Comparison of ENCODE assay signal across 23 cellular contexts in the genomic region with DNA sequence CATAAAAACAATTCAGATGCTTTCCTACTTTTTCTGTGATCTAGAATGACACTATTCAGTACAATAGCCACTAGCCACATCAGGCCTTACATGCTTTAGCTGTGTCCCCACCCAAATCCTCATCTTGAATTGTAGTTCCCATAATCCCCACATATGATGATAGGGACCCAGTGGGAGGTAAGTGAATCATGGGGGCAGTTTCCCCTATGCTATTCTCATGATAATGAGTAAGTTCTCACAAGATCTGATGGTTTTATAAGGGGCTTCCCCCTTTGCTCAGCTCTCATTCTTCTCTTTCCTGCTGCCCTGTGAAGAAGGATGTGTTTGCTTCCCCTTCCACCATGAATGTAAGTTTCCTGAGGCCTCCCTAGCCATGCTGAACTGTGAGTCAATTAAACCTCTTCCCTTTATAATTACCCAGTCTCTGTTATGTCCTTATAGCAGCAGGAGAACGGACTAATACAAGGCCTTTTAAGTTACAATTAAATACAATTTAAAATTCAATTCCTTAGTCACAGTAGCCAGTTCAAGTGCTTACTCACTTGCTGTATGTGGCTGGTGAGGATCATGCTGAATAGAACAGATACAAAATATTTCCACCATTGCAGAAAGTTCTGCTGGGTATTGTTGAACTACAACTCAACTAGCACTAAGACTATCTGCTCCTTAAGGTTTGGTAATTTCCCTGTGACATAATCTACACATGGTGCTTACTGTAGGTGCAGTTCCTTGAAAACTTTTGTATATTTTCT.
DNase-seq lines count a peak whose midpoint lies in the region; ATAC-seq and TF ChIP-seq lines count a peak whose summit lies in the region.
"Had no signal": no experiment of that assay in that cellular context is flagged by ENCODE, and none has a peak within 500 bp of the region (broad histone marks: within the 10 kb centered on the region; RNA-seq: fewer than 3 reads in every experiment).

No MANE protein-coding gene starts in this region.

- H3K4me1 ChIP-seq in mammary epithelial cell (ENCODE audit: insufficient read depth, low read length), result no peaks in the 10 kb centered on the region
- no peaks in the 10 kb centered on the region for H3K4me1 ChIP-seq in naive thymus-derived CD4-positive, alpha-beta T cell (ENCODE audit: control insufficient read depth in 2 of 2, insufficient read depth in 2 of 2, low read length in 2 of 2)
- H3K4me1 ChIP-seq: BLaER1 treated with 17β-estradiol and CSF1 and Interleukin-3, amounts not matched to agents 10 nM and 100 nM had no signal

- no peak overlapping the region for H3K9ac ChIP-seq in mammary epithelial cell (ENCODE audit: insufficient read depth, low read length)
- H3K9ac ChIP-seq: BLaER1 treated with 17β-estradiol and CSF1 and Interleukin-3, amounts not matched to agents 10 nM and 100 nM had no signal

- H3K27me3 ChIP-seq in mammary epithelial cell (ENCODE audit: insufficient read depth, low read length), result no peaks in the 10 kb centered on the region
- no peaks in the 10 kb centered on the region for H3K27me3 ChIP-seq in naive thymus-derived CD4-positive, alpha-beta T cell (ENCODE audit: control insufficient read depth in 2 of 2, insufficient read depth in 2 of 2, low read length in 2 of 2)
- H3K27me3 ChIP-seq: BLaER1 treated with 17β-estradiol and CSF1 and Interleukin-3, amounts not matched to agents 10 nM and 100 nM had no signal

- dilution Hi-C loops in mammary epithelial cell (cut with HindIII; ENCODE audit: low sequenced_read_pairs), result no loop called here

- peak; percentile 41 to 43 for ATAC-seq in activated CD4-positive, CD25-positive, alpha-beta regulatory T cell treated with anti-CD3 and anti-CD28 coated beads, Interleukin-2, amount 50 U/mL, for 24 hours
- ATAC-seq in activated T-helper 17 cell treated with anti-CD3 and anti-CD28 coated beads, Interleukin-2, amount 50 U/mL, for 72 hours (replicated peaks), result peak; percentile 85
- ATAC-seq in naive thymus-derived CD4-positive, alpha-beta T cell, result no peak
- ATAC-seq: CD8-positive, alpha-beta T cell; Panc1 had no signal

- no peak overlapping the region for H3K27ac ChIP-seq in mammary epithelial cell (ENCODE audit: insufficient read depth, low read depth, low read length)
- H3K27ac ChIP-seq in naive thymus-derived CD4-positive, alpha-beta T cell (ENCODE audit: low read depth, low read length), result no peak overlapping the region
- H3K27ac ChIP-seq: 22Rv1; BLaER1 treated with 17β-estradiol and CSF1 and Interleukin-3, amounts not matched to agents 10 nM and 100 nM; HL-60 had no signal

- no peaks in the 10 kb centered on the region for H3K79me2 ChIP-seq in mammary epithelial cell (ENCODE audit: insufficient read depth, low read length)

- no peak for DNase-seq in activated CD4-positive, CD25-positive, alpha-beta regulatory T cell (lab: John Stamatoyannopoulos, UW)
- DNase-seq in mammary epithelial cell (peak; percentile 10), MCF 10A (ENCODE audit: unreplicated experiment) (no peak), kidney tubule cell (ENCODE audit: low spot score) (peak; percentile 17), globus pallidus (ENCODE audit: low spot score) (no peak)
- no peak for DNase-seq in naive thymus-derived CD4-positive, alpha-beta T cell
- DNase-seq: CD8-positive, alpha-beta T cell; DMS153; GOT3; HCEC 1CT; IMR-90; MV-4-11; NCI-H1105 treated with DMSO at 0.1 percent for 48 hours; NCI-H2029 treated with DMSO at 0.1 percent for 48 hours; NCI-H345; NCI-H524 treated with DMSO at 0.1 percent for 48 hours; NCI-H82 had no signal

- intact Hi-C loops in mammary epithelial cell (cut with micrococcal nuclease), result no loop called here
- intact Hi-C loops in MCF 10A (cut with micrococcal nuclease), result loop anchor here (2.0 kb wide), 1 partner anchor 25 kb away; no protein-coding TSS in a partner anchor
- intact Hi-C loops in naive thymus-derived CD4-positive, alpha-beta T cell (cut with micrococcal nuclease), result no loop called here

- no peak overlapping the region for H3K27ac Mint-ChIP-seq in MCF 10A (ENCODE audit: low read depth, unreplicated experiment)
- H3K27ac Mint-ChIP-seq in activated T-helper 17 cell treated with anti-CD3 and anti-CD28 coated beads, Interleukin-2, amount 50 U/mL, for 72 hours, result peak overlapping the region; percentile 37
- no peak overlapping the region for H3K27ac Mint-ChIP-seq in naive thymus-derived CD4-positive, alpha-beta T cell
- H3K27ac Mint-ChIP-seq: CD8-positive, alpha-beta T cell had no signal

- no peak overlapping the region for H3K4me3 Mint-ChIP-seq in MCF 10A (ENCODE audit: unreplicated experiment)
- H3K4me3 Mint-ChIP-seq in activated T-helper 17 cell treated with anti-CD3 and anti-CD28 coated beads, Interleukin-2, amount 50 U/mL, for 72 hours, result no peak overlapping the region
- no peak overlapping the region for H3K4me3 Mint-ChIP-seq in naive thymus-derived CD4-positive, alpha-beta T cell
- H3K4me3 Mint-ChIP-seq: CD8-positive, alpha-beta T cell had no signal

- peaks cover 3% of the 10 kb centered on the region for H3K36me3 ChIP-seq in mammary epithelial cell (ENCODE audit: insufficient read depth, low read length)
- peaks cover 0 to 6% (median 0%) of the 10 kb centered on the region in 3 experiments for H3K36me3 ChIP-seq in naive thymus-derived CD4-positive, alpha-beta T cell (ENCODE audit: control insufficient read depth in 2 of 3, insufficient read depth in 3 of 3, low read length in 3 of 3)

- no TSS peak for BruUV-seq in mammary epithelial cell (replicated peaks; lab: Mats Ljungman, UMichigan)
- no TSS peak for BruUV-seq in MCF 10A (replicated peaks; lab: Mats Ljungman, UMichigan)

- WGBS in mammary epithelial cell (ENCODE audit: low coverage, missing lambda C conversion rate), result 92% methylated on average over 1 of the region's 1 CpG

- no peak overlapping the region for H3K4me3 ChIP-seq in mammary epithelial cell (replicated peaks in 1 of 3; ENCODE audit: insufficient read depth in 1 of 3, low read depth in 2 of 3, low read length in 3 of 3)
- H3K4me3 ChIP-seq in naive thymus-derived CD4-positive, alpha-beta T cell (ENCODE audit: low read length), result no peak overlapping the region
- H3K4me3 ChIP-seq: BLaER1 treated with 17β-estradiol and CSF1 and Interleukin-3, amounts not matched to agents 10 nM and 100 nM had no signal

- H3K4me1 Mint-ChIP-seq in MCF 10A (ENCODE audit: insufficient read depth, unreplicated experiment), result no peaks in the 10 kb centered on the region
- H3K4me1 Mint-ChIP-seq in activated T-helper 17 cell treated with anti-CD3 and anti-CD28 coated beads, Interleukin-2, amount 50 U/mL, for 72 hours, result no peaks in the 10 kb centered on the region
- H3K4me1 Mint-ChIP-seq in naive thymus-derived CD4-positive, alpha-beta T cell, result no peaks in the 10 kb centered on the region

- H2AFZ ChIP-seq in mammary epithelial cell (ENCODE audit: low read depth, low read length), result no peak overlapping the region

- H4K20me1 ChIP-seq in mammary epithelial cell (ENCODE audit: insufficient read depth, low read length), result no peaks in the 10 kb centered on the region
- H4K20me1 ChIP-seq: BLaER1 treated with 17β-estradiol and CSF1 and Interleukin-3, amounts not matched to agents 10 nM and 100 nM had no signal

- H3K36me3 Mint-ChIP-seq in MCF 10A (ENCODE audit: insufficient read depth, unreplicated experiment), result peaks cover 49% of the 10 kb centered on the region
- H3K36me3 Mint-ChIP-seq in activated T-helper 17 cell treated with anti-CD3 and anti-CD28 coated beads, Interleukin-2, amount 50 U/mL, for 72 hours (ENCODE audit: low read depth), result peaks cover 70% of the 10 kb centered on the region
- peaks cover 7 to 71% (median 59%) of the 10 kb centered on the region in 5 donors for H3K36me3 Mint-ChIP-seq in naive thymus-derived CD4-positive, alpha-beta T cell

- POLR2A ChIA-PET in MCF 10A (lab: Yijun Ruan, JAX), result no interaction called here
- POLR2A ChIA-PET in naive thymus-derived CD4-positive, alpha-beta T cell (lab: Charles Lee), result no interaction called here

- H3K9me3 ChIP-seq in mammary epithelial cell (replicated peaks; ENCODE audit: insufficient read depth, low read length), result peaks cover 4% of the 10 kb centered on the region
- no peaks in the 10 kb centered on the region for H3K9me3 ChIP-seq in naive thymus-derived CD4-positive, alpha-beta T cell (ENCODE audit: control insufficient read depth in 2 of 3, low read length in 3 of 3)

- CTCF ChIA-PET in mammary epithelial cell (lab: Charles Lee; ENCODE audit: low non-redundant PET) (no interaction called here), MCF 10A (lab: Yijun Ruan, JAX) (no interaction called here)
- CTCF ChIA-PET in naive thymus-derived CD4-positive, alpha-beta T cell (lab: Charles Lee), result no interaction called here

- H3K4me2 ChIP-seq in mammary epithelial cell (ENCODE audit: insufficient read depth, low read depth, low read length), result no peak overlapping the region
- H3K4me2 ChIP-seq: BLaER1 treated with 17β-estradiol and CSF1 and Interleukin-3, amounts not matched to agents 10 nM and 100 nM had no signal

- peaks cover 14% of the 10 kb centered on the region for H3K9me3 Mint-ChIP-seq in MCF 10A (ENCODE audit: unreplicated experiment)
- H3K9me3 Mint-ChIP-seq in activated T-helper 17 cell treated with anti-CD3 and anti-CD28 coated beads, Interleukin-2, amount 50 U/mL, for 72 hours, result no peaks in the 10 kb centered on the region
- peaks cover 0 to 20% (median 2%) of the 10 kb centered on the region in 11 donors for H3K9me3 Mint-ChIP-seq in naive thymus-derived CD4-positive, alpha-beta T cell
- H3K9me3 Mint-ChIP-seq: CD8-positive, alpha-beta T cell had no signal

- in situ Hi-C loops in mammary epithelial cell (cut with MboI; ENCODE audit: low sequenced_read_pairs in 2 of 2), result loop anchor here in 1 of 2 donors (25.0 kb wide), 1 partner anchor 102 kb away; a partner anchor contains a TSS

- TF ChIP-seq CTCF in mammary epithelial cell (conservative IDR thresholded peaks at IDR 0.05 in 1 of 2, IDR thresholded peaks at IDR 0.05 in 1 of 2; ENCODE audit: extremely low read depth in 1 of 2, insufficient read depth in 1 of 2, low read depth in 1 of 2, low read length in 2 of 2) (no peak), MCF 10A (IDR thresholded peaks at IDR 0.05; ENCODE audit: unreplicated experiment) (no peak)

- no peaks in the 10 kb centered on the region for H3K27me3 Mint-ChIP-seq in MCF 10A (ENCODE audit: insufficient read depth, unreplicated experiment)
- H3K27me3 Mint-ChIP-seq in activated T-helper 17 cell treated with anti-CD3 and anti-CD28 coated beads, Interleukin-2, amount 50 U/mL, for 72 hours, result no peaks in the 10 kb centered on the region
- no peaks in the 10 kb centered on the region for H3K27me3 Mint-ChIP-seq in naive thymus-derived CD4-positive, alpha-beta T cell

Comparison
In these comparisons a context has a peak if more than half of its experiments do, and no peak if none do; other contexts are left out.
1. DNase-seq: peak in mammary epithelial cell (single experiment) and kidney tubule cell (single experiment); none in activated CD4-positive, CD25-positive, alpha-beta regulatory T cell (0 of 4), MCF 10A (single experiment), globus pallidus (single experiment) and naive thymus-derived CD4-positive, alpha-beta T cell (0 of 9).